8 cellular contexts compared by ENCODE assay signal in the genomic region with DNA sequence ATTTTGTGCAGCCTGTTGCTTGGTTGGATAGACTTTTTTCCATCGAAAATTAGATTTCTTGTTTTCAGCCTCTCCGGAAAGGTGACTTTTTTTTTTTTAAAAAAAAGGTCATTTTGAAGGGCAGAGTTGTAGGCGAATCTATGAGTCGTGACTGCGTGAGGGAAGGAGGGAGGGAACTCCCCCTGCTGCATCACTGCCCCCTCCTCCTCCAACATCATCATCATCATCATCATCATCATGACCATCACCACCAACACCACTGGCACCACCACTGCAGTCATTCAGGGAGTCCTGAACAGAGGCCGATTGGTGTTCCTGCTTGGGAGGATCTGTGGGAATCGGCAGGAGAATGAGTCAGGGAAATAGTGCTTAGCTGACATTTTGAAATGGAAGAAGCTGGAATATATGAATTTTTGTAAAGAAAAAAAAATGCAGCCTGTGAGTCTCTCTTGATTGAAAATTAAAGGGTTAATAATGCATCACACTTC. TPM values are rescaled to one million over a fixed set of nuclear protein-coding genes. Genes with fewer than 3 reads are reported as not detected.
DNase-seq lines count a peak whose midpoint lies in the region; ATAC-seq and TF ChIP-seq lines count a peak whose summit lies in the region.

No MANE protein-coding gene starts in this region.

- peak overlapping the region; percentile 86 for H3K9ac ChIP-seq in ES-I3 (ENCODE audit: low read depth, low read length)
- H3K9ac ChIP-seq in endocrine pancreas (ENCODE audit: control insufficient read depth, insufficient read depth, low read length), result peak overlapping the region; percentile 52

- CTCF ChIA-PET in GM10248 (lab: Yijun Ruan, JAX), result interaction anchor here (1.3 to 3.0 kb wide), 6 partner anchors 12 to 765 kb away, joined by 3 to 9 read pairs (median 4); no protein-coding TSS in a partner anchor

- no peak for TF ChIP-seq POLR2A in Peyer's patch (IDR thresholded peaks at IDR 0.05)

- peaks cover 14 to 16% of the 10 kb centered on the region in 2 donors for H3K27me3 Mint-ChIP-seq in natural killer cell treated with Interleukin-12 subunit alpha and Interleukin-12 subunit beta and Interleukin-15 and Interleukin-18, amount 100 ng/mL, for 72 hours

- TF ChIP-seq CTCF in Peyer's patch (IDR thresholded peaks at IDR 0.05) (no peak), GM10248 (IDR thresholded peaks at IDR 0.05; ENCODE audit: control extremely low read depth, extremely low read depth, low read depth, missing control alignments) (no peak)

- H3K4me3 ChIP-seq in Peyer's patch (peak overlapping the region in 3 of 4 donors; percentile 63 to 97 (median 89)), endocrine pancreas (ENCODE audit: control insufficient read depth, insufficient read depth, low read length) (peak overlapping the region; percentile 94)

- peak overlapping the region; percentile 42 to 94 (median 91) for H3K27ac ChIP-seq in Peyer's patch

- H3K27ac Mint-ChIP-seq in natural killer cell treated with Interleukin-12 subunit alpha and Interleukin-12 subunit beta and Interleukin-15 and Interleukin-18, amount 100 ng/mL, for 72 hours, result peak overlapping the region in 1 of 2 donors; percentile 66

- H3K36me3 ChIP-seq in ES-I3 (ENCODE audit: insufficient read depth, low read length), result peaks cover 6% of the 10 kb centered on the region; the same call in 1 of the 2 replicates
- peaks cover 0 to 17% (median 0%) of the 10 kb centered on the region in 3 donors for H3K36me3 ChIP-seq in Peyer's patch
- H3K36me3 ChIP-seq in endocrine pancreas (ENCODE audit: control insufficient read depth, insufficient read depth, low read length), result no peaks in the 10 kb centered on the region

- H3K4me1 ChIP-seq in ES-I3 (ENCODE audit: insufficient read depth, low read length), result peaks cover 58% of the 10 kb centered on the region
- H3K4me1 ChIP-seq in Peyer's patch, result peaks cover 0 to 17% (median 3%) of the 10 kb centered on the region in 4 donors
- H3K4me1 ChIP-seq in endocrine pancreas (ENCODE audit: control insufficient read depth, insufficient read depth, low read length), result peaks cover 16% of the 10 kb centered on the region

- no peak for ATAC-seq in natural killer cell treated with Interleukin-12 subunit alpha and Interleukin-12 subunit beta and Interleukin-15 and Interleukin-18, amount 100 ng/mL, for 72 hours
- no peak for ATAC-seq in GM21576 (IDR thresholded peaks at IDR 0.05; ENCODE audit: unreplicated experiment)

- POLR2A ChIA-PET in GM10248 (lab: Yijun Ruan, JAX), result interaction anchor here (0.6 kb wide), 1 partner anchor 363 kb away, joined by 3 read pairs; no protein-coding TSS in a partner anchor

- no peaks in the 10 kb centered on the region for H3K9me3 Mint-ChIP-seq in natural killer cell treated with Interleukin-12 subunit alpha and Interleukin-12 subunit beta and Interleukin-15 and Interleukin-18, amount 100 ng/mL, for 72 hours

- peaks cover 5% of the 10 kb centered on the region for H3K36me3 Mint-ChIP-seq in natural killer cell treated with Interleukin-12 subunit alpha and Interleukin-12 subunit beta and Interleukin-15 and Interleukin-18, amount 100 ng/mL, for 72 hours

- peak overlapping the region; percentile 94 for H3K4me3 Mint-ChIP-seq in natural killer cell treated with Interleukin-12 subunit alpha and Interleukin-12 subunit beta and Interleukin-15 and Interleukin-18, amount 100 ng/mL, for 72 hours

- no peaks in the 10 kb centered on the region for H3K9me3 ChIP-seq in ES-I3 (ENCODE audit: control insufficient read depth, insufficient read depth, low read length)
- no peaks in the 10 kb centered on the region for H3K9me3 ChIP-seq in Peyer's patch
- H3K9me3 ChIP-seq in endocrine pancreas (ENCODE audit: control insufficient read depth, low read length), result no peaks in the 10 kb centered on the region

- peaks cover 41 to 52% of the 10 kb centered on the region in 2 donors for H3K4me1 Mint-ChIP-seq in natural killer cell treated with Interleukin-12 subunit alpha and Interleukin-12 subunit beta and Interleukin-15 and Interleukin-18, amount 100 ng/mL, for 72 hours (ENCODE audit: low read depth in 2 of 2)

- H3K27me3 ChIP-seq in Peyer's patch, result no peaks in the 10 kb centered on the region
- H3K27me3 ChIP-seq in endocrine pancreas (ENCODE audit: control insufficient read depth, insufficient read depth, low read length), result no peaks in the 10 kb centered on the region

- DNase-seq in Peyer's patch, result no peak
- DNase-seq in natural killer cell treated with Interleukin-12 subunit alpha and Interleukin-12 subunit beta and Interleukin-15 and Interleukin-18, amount 100 ng/mL, for 72 hours (ENCODE audit: low spot score), result no peak
- no peak for DNase-seq in GM10248 (ENCODE audit: extremely low spot score)
- DNase-seq in GM19238 (ENCODE audit: insufficient read length, low spot score), result no peak
- DNase-seq in NCI-H510A treated with DMSO at 0.1 percent for 48 hours (lab: John Stamatoyannopoulos, UW), result no peak

RNA-seq across cellular contexts. Expression of a gene that starts 1.2 kb away (rescaled TPM):
- 100 to 1,000 TPM in 3 of 4 donors, 10 to 100 TPM in 1; 70.1 to 659 (median 499) TPM for total RNA-seq in Peyer's patch
- total RNA-seq in natural killer cell treated with Interleukin-12 subunit alpha and Interleukin-12 subunit beta and Interleukin-15 and Interleukin-18, amount 100 ng/mL, for 72 hours, result 1 to 10 TPM; 1.3 to 2.3 TPM

Comparison
In these comparisons a context has a peak if more than half of its experiments do, and no peak if none do; other contexts are left out.
1. RNA of a gene that starts 1.2 kb away (total RNA-seq): 70.1 to 659 TPM in Peyer's patch; 1.3 to 2.3 TPM in natural killer cell treated with Interleukin-12 subunit alpha and Interleukin-12 subunit beta and Interleukin-15 and Interleukin-18, amount 100 ng/mL, for 72 hours; every median in the first group is over 10 times any median in the second.